ENCODE assay signal across 23 cellular contexts in the genomic region with DNA sequence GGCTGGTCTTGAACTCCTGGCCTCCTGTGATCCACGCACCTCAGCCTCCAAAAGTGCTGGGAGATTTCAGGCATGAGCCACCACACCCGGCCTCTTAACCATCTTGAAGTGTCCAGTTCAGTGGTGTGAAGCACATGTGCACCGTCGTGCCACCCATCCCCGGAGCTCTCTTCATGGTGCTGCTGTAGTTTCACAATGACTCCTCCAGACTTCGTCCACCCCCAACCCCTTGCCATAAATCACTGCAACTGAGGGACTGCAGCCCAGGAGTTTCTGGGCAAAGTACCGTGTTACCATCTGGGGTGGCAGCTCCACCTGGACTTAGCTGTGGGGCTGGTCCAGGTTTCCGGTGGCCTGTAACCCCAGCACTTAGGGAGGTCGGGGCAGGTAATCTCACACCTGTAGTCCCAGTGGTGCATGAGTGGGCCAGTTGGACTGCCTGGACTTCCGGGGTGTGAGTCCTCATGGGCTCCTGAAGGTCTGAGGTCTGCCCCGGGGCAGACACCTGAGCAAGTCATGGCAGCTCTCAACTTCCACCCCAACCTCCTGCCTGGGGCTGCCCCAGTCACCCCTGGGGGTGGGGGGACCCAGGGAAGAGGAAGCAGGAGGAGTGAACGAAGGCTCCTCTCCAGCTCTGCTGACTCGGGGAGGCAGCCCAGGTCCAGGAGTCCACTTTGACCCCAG. TPM values are rescaled to one million over a fixed set of nuclear protein-coding genes. Genes with fewer than 3 reads are reported as not detected.
DNase-seq lines count a peak whose midpoint lies in the region; ATAC-seq, FAIRE-seq and TF ChIP-seq lines count a peak whose summit lies in the region.
"Had no signal": no experiment of that assay in that cellular context is flagged by ENCODE, and none has a peak within 500 bp of the region (broad histone marks: within the 10 kb centered on the region; RNA-seq: fewer than 3 reads in every experiment).

No MANE protein-coding gene starts in this region.

- ATAC-seq in GM21786 (IDR thresholded peaks at IDR 0.05; ENCODE audit: unreplicated experiment), result peak; percentile 67
- ATAC-seq: activated T-cell treated with anti-CD3 and anti-CD28 coated beads, Interleukin-2, amount 50 U/mL, for 72 hours; Panc1; pancreas; sciatic nerve had no signal

- H3K79me2 ChIP-seq in PC-9 (ENCODE audit: low read depth), result no peaks in the 10 kb centered on the region
- H3K79me2 ChIP-seq: hepatocyte had no signal

- H3K27me3 ChIP-seq in PC-9 (ENCODE audit: insufficient read depth, low read depth) (no peaks in the 10 kb centered on the region), esophagus squamous epithelium (peaks cover 0 to 5% (median 0%) of the 10 kb centered on the region in 4 donors)
- H3K27me3 ChIP-seq in effector memory CD4-positive, alpha-beta T cell (replicated peaks; ENCODE audit: control insufficient read depth, insufficient read depth, low read length, poor library complexity, severe bottlenecking), result no peaks in the 10 kb centered on the region
- H3K27me3 ChIP-seq: hepatocyte, pancreas, thyroid gland had no signal

- H3K4me1 ChIP-seq in PC-9 (replicated peaks; ENCODE audit: insufficient read depth), result peaks cover 74% of the 10 kb centered on the region
- peaks cover 19 to 80% (median 26%) of the 10 kb centered on the region in 3 donors for H3K4me1 ChIP-seq in esophagus squamous epithelium
- H3K4me1 ChIP-seq in effector memory CD4-positive, alpha-beta T cell (ENCODE audit: control insufficient read depth, insufficient read depth, low read length, poor library complexity, severe bottlenecking), result no peaks in the 10 kb centered on the region
- H3K4me1 ChIP-seq: pancreas had no signal

- H3K9me2 ChIP-seq in PC-9 (ENCODE audit: insufficient read depth), result no peaks in the 10 kb centered on the region

- BruUV-seq in PC-9 (replicated peaks; lab: Mats Ljungman, UMichigan), result no TSS peak

- CTCF ChIA-PET in PC-9 (lab: Charles Lee), result no interaction called here

- peak overlapping the region; percentile 31; the same call in 1 of the 2 replicates for H3K27ac ChIP-seq in PC-9
- H3K27ac ChIP-seq in esophagus squamous epithelium, result peak overlapping the region in 3 of 4 donors; percentile 27 to 80 (median 73)
- no peak overlapping the region for H3K27ac ChIP-seq in effector memory CD4-positive, alpha-beta T cell (ENCODE audit: insufficient read depth, low read length, poor library complexity, severe bottlenecking)
- H3K27ac ChIP-seq: hepatocyte, pancreas, SK-N-MC, thyroid gland had no signal

- WGBS in esophagus squamous epithelium, 2 donors, result 70 to 83% methylated on average over 5 of the region's 13 CpGs

- H3K9me3 ChIP-seq in PC-9 (ENCODE audit: insufficient read depth, low read depth) (no peaks in the 10 kb centered on the region), esophagus squamous epithelium (no peaks in the 10 kb centered on the region)
- no peaks in the 10 kb centered on the region for H3K9me3 ChIP-seq in effector memory CD4-positive, alpha-beta T cell (ENCODE audit: control insufficient read depth, low read length)
- H3K9me3 ChIP-seq: pancreas, thyroid gland had no signal

- peak; percentile 75 for FAIRE-seq in GM12892 (lab: Jason Lieb, UNC)
- FAIRE-seq: G401.6, islet of Langerhans, pancreas had no signal

- peak overlapping the region; percentile 73 for H3K4me2 ChIP-seq in PC-9
- H3K4me2 ChIP-seq: hepatocyte had no signal

- TF ChIP-seq CTCF in PC-9 (conservative IDR thresholded peaks at IDR 0.05) (no peak), esophagus squamous epithelium (IDR thresholded peaks at IDR 0.05) (no peak)

- no peaks in the 10 kb centered on the region for H4K20me1 ChIP-seq in PC-9 (ENCODE audit: insufficient read depth)

- intact Hi-C loops in PC-9 (cut with micrococcal nuclease; ENCODE audit: unreplicated experiment), result no loop called here
- intact Hi-C loops in esophagus squamous epithelium (cut with DNase I), result no loop called here

- POLR2A ChIA-PET in PC-9 (lab: Charles Lee; ENCODE audit: unreplicated experiment), result interaction anchor here (0.6 kb wide), 1 partner anchor 609 kb away, joined by 3 read pairs; the partner anchor contains the start of gene PDLIM7

- TF ChIP-seq POLR2A in GM12892 (IDR thresholded peaks at IDR 0.05; ENCODE audit: low read depth, low read length) (no peak), esophagus squamous epithelium (IDR thresholded peaks at IDR 0.05) (no peak)

- DNase-seq in GM12892 (ENCODE audit: insufficient read length), result no peak
- DNase-seq in PC-9, result peak; percentile 49 to 79
- DNase-seq in esophagus squamous epithelium (lab: John Stamatoyannopoulos, UW), result no peak
- no peak for DNase-seq in stimulated activated CD8-positive, alpha-beta memory T cell treated with anti-CD3 and anti-CD28 coated beads, Interleukin-4, amount 100 ng/mL, for 48 hours
- no peak for DNase-seq in NCI-H1436 (lab: John Stamatoyannopoulos, UW)
- DNase-seq in NCI-H1930 (lab: John Stamatoyannopoulos, UW), result no peak
- no peak for DNase-seq in effector memory CD4-positive, alpha-beta T cell
- DNase-seq: ACHN; activated CD4-positive, alpha-beta T cell treated with anti-CD3 and anti-CD28 coated beads for 1 hour; activated T-cell treated with anti-CD3 and anti-CD28 coated beads, Interleukin-2, amount 50 U/mL, for 72 hours; CD4-positive, CD25-positive, alpha-beta regulatory T cell; DMS 273 treated with DMSO at 0.1 percent for 48 hours; NCI-H82; pancreas; stimulated activated naive CD4-positive, alpha-beta T cell treated with Interleukin-2 at 50 U/mL for 16 hours; thyroid gland had no signal

- H3K36me3 ChIP-seq in PC-9 (ENCODE audit: low read depth), result no peaks in the 10 kb centered on the region
- no peaks in the 10 kb centered on the region for H3K36me3 ChIP-seq in esophagus squamous epithelium
- no peaks in the 10 kb centered on the region for H3K36me3 ChIP-seq in effector memory CD4-positive, alpha-beta T cell (ENCODE audit: control insufficient read depth, insufficient read depth, low read length)
- H3K36me3 ChIP-seq: pancreas, thyroid gland had no signal

- H3K4me3 ChIP-seq in PC-9 (no peak overlapping the region), esophagus squamous epithelium (no peak overlapping the region)
- no peak overlapping the region for H3K4me3 ChIP-seq in effector memory CD4-positive, alpha-beta T cell (ENCODE audit: insufficient read depth, low read depth, low read length, poor library complexity, severe bottlenecking)
- H3K4me3 ChIP-seq: hepatocyte, pancreas, SK-N-MC, thyroid gland had no signal

- peaks cover 45% of the 10 kb centered on the region for H3F3A ChIP-seq in PC-9 (ENCODE audit: insufficient read depth, low read depth)

- H2AFZ ChIP-seq in PC-9, result no peak overlapping the region
- H2AFZ ChIP-seq: hepatocyte had no signal

RNA-seq across cellular contexts. Expression of gene N4BP3, which starts 6.6 kb away (rescaled TPM):
- polyA plus RNA-seq in GM12892 (2012; ENCODE audit: missing spikeins), result 3.5 TPM
- total RNA-seq in PC-9 (2021) (0.81 and 1.1 TPM in 2 replicates), esophagus squamous epithelium (10 to 100 TPM; 14.0 to 32.6 (median 16.1) TPM)

RNA-seq across cellular contexts. Expression of gene RMND5B, which starts 24.1 kb away (rescaled TPM):
- 21.9 TPM for polyA plus RNA-seq in GM12892 (2012; ENCODE audit: missing spikeins)
- total RNA-seq in PC-9 (2021), result 30.3 and 35.1 TPM in 2 replicates
- total RNA-seq in esophagus squamous epithelium, result 10 to 100 TPM; 43.9 to 88.1 (median 64.4) TPM

RNA-seq across cellular contexts. Expression of gene NHP2, which starts 47.0 kb away (rescaled TPM):
- 162 TPM for polyA plus RNA-seq in GM12892 (2012; ENCODE audit: missing spikeins)
- total RNA-seq in PC-9 (2021) (221 and 229 TPM in 2 replicates), esophagus squamous epithelium (100 to 1,000 TPM; 288 to 408 (median 358) TPM)

Comparison
In these comparisons a context has a peak if more than half of its experiments do, and no peak if none do; other contexts are left out.
1. DNase-seq: peak in PC-9 (2 of 2); none in GM12892 (single experiment), esophagus squamous epithelium (single experiment), stimulated activated CD8-positive, alpha-beta memory T cell treated with anti-CD3 and anti-CD28 coated beads, Interleukin-4, amount 100 ng/mL, for 48 hours (single experiment), NCI-H1436 (single experiment), NCI-H1930 (0 of 2) and effector memory CD4-positive, alpha-beta T cell (0 of 3).